Comparison of ENCODE assay signal across 27 cellular contexts in genomic region chr14:87705439-87705896, GRCh38.
DNase-seq lines count a peak whose midpoint lies in the region; ATAC-seq and TF ChIP-seq lines count a peak whose summit lies in the region.
"Had no signal": no experiment of that assay in that cellular context is flagged by ENCODE, and none has a peak within 500 bp of the region (broad histone marks: within the 10 kb centered on the region; RNA-seq: fewer than 3 reads in every experiment).

No MANE protein-coding gene starts in this region.

- TF ChIP-seq POLR2A in uterus (IDR thresholded peaks at IDR 0.05) = no peak

- H3K27ac ChIP-seq in BLaER1 (no peak overlapping the region), uterus (no peak overlapping the region)
- H3K27ac ChIP-seq: upper lobe of right lung had no signal

- no peak overlapping the region for H3K9ac ChIP-seq in BLaER1

- peak; percentile 56 for DNase-seq in HFF-Myc (ENCODE audit: extremely low read depth, low read depth)
- DNase-seq in fibroblast of peridontal ligament (ENCODE audit: extremely low read depth) = peak; percentile 68
- DNase-seq in middle frontal gyrus (ENCODE audit: extremely low spot score, low spot score) = peak; percentile 35
- no peak for DNase-seq in uterus
- DNase-seq: activated CD8-positive, alpha-beta T cell treated with anti-CD3 and anti-CD28 coated beads for 36 hours; caudate nucleus; CD8-positive, alpha-beta T cell; cortex of kidney; DMS 273 treated with DMSO at 0.1 percent for 48 hours; effector memory CD8-positive, alpha-beta T cell; erythroblast; H7; kidney; NCI-H1417 treated with DMSO at 0.1 percent for 48 hours; NCI-H2081 treated with DMSO at 0.1 percent for 48 hours; NCI-H345; NCI-H748 treated with DMSO at 0.1 percent for 48 hours; stimulated activated CD4-positive, alpha-beta T cell treated with anti-CD3 and anti-CD28 coated beads, Interleukin-12 subunit alpha, Interleukin-12 subunit beta, amount 100 ng/mL, for 4 hours; stimulated activated CD4-positive, alpha-beta T cell treated with anti-CD3 and anti-CD28 coated beads, Interleukin-4, amount 100 ng/mL, for 1 hour; substantia nigra; upper lobe of right lung had no signal

- no peak overlapping the region for H3K4me3 ChIP-seq in BLaER1
- H3K4me3 ChIP-seq in HFF-Myc (replicated peaks; ENCODE audit: low read depth, low read length) = no peak overlapping the region
- H3K4me3 ChIP-seq in uterus = no peak overlapping the region
- H3K4me3 ChIP-seq: upper lobe of right lung had no signal

- H3K36me3 ChIP-seq in BLaER1 (no peaks in the 10 kb centered on the region), uterus (no peaks in the 10 kb centered on the region)
- H3K36me3 ChIP-seq: upper lobe of right lung had no signal

- H3K9me3 ChIP-seq in BLaER1 = no peaks in the 10 kb centered on the region
- H3K9me3 ChIP-seq in uterus = no peaks in the 10 kb centered on the region
- H3K9me3 ChIP-seq: upper lobe of right lung had no signal

- H3K4me2 ChIP-seq in BLaER1 = peak overlapping the region; percentile 22; the same call in 1 of the 2 replicates

- H3K27me3 ChIP-seq in BLaER1 (no peaks in the 10 kb centered on the region), uterus (no peaks in the 10 kb centered on the region)
- H3K27me3 ChIP-seq: upper lobe of right lung had no signal

- intact Hi-C loops in uterus (cut with DNase I; ENCODE audit: low total_unique reads) = no loop called here

- no peak for TF ChIP-seq CTCF in HFF-Myc (IDR thresholded peaks at IDR 0.05; ENCODE audit: low read depth, low read length, missing control alignments)
- TF ChIP-seq CTCF in uterus (IDR thresholded peaks at IDR 0.05) = no peak

- H3K4me1 ChIP-seq in BLaER1 = no peaks in the 10 kb centered on the region
- H3K4me1 ChIP-seq in uterus = no peaks in the 10 kb centered on the region
- H3K4me1 ChIP-seq: upper lobe of right lung had no signal

- no peaks in the 10 kb centered on the region for H4K20me1 ChIP-seq in BLaER1

- no peak for ATAC-seq in HG03108 (IDR thresholded peaks at IDR 0.05; ENCODE audit: unreplicated experiment)
- ATAC-seq in HG03135 (IDR thresholded peaks at IDR 0.05; ENCODE audit: unreplicated experiment) = no peak
- ATAC-seq: activated CD8-positive, alpha-beta T cell treated with anti-CD3 and anti-CD28 coated beads for 36 hours; activated naive CD4-positive, alpha-beta T cell treated with anti-CD3 and anti-CD28 coated beads, Interleukin-2, amount 50 U/mL, for 72 hours; activated T-helper 17 cell treated with anti-CD3 and anti-CD28 coated beads, Interleukin-2, amount 50 U/mL, for 72 hours; CD8-positive, alpha-beta T cell; effector memory CD8-positive, alpha-beta T cell; sciatic nerve; upper lobe of right lung had no signal

Comparison
In these comparisons a context has a peak if more than half of its experiments do, and no peak if none do; other contexts are left out.
1. DNase-seq: peak in HFF-Myc (single experiment), fibroblast of peridontal ligament (single experiment) and middle frontal gyrus (single experiment); none in uterus (0 of 2).